In the genomic region with DNA sequence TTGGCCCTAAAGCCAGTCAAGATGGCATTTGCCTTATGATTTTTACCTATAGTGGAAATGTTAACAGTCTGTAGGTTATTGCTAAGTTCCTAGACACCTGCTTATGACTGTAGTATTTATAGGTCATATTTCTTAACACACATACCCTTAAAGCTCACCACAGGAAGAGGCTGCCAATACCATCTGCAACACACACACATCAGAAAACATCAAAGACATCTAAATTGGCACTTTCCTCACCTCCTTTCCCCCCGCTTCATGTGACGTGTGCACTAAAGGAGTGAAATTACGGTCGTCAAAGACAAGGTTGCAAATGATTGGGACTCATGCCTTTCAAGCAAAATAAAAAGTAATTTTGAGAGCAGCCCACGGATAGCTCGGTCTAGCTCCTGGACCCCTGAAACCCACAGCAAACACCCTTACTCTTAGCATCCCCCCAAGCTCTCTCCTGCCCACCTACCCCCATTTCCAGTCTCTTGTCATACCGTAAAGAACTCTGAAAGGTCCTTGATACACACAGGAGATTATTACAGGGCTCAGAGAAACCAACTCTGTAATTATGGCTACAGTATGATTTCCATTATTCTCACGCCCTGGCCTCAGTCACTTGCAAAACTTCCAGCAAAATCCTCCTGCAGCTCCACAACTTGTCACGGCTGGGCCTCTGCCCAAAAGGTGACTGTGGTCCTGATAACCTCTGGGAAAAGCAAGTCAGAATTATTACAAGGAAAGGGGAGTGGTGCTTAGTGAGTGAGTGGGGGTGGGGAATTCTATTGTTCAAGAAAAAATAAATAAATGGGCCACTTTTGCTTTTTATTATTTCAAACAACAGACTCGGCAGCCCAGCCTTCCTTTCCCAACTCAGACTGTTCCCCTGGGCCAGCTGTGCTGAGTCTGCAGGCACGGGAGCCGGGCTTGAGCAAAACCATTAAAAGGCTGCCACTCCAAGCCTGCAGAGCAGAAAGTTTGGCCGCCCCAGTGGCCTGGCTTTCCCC, we compare ENCODE assay signal across 12 cellular contexts.
DNase-seq lines count a peak whose midpoint lies in the region; ATAC-seq and TF ChIP-seq lines count a peak whose summit lies in the region.
"Had no signal": no experiment of that assay in that cellular context is flagged by ENCODE, and none has a peak within 500 bp of the region (broad histone marks: within the 10 kb centered on the region; RNA-seq: fewer than 3 reads in every experiment).

No MANE protein-coding gene starts in this region.

- no peak for TF ChIP-seq CTCF in fibroblast of pulmonary artery (IDR thresholded peaks at IDR 0.05; ENCODE audit: low read length, missing control alignments)

- H3K4me3 ChIP-seq in fibroblast of pulmonary artery (replicated peaks; ENCODE audit: low read depth, low read length): no peak overlapping the region
- H3K4me3 ChIP-seq: esophagus squamous epithelium, suprapubic skin had no signal

- ATAC-seq in HG02973 (IDR thresholded peaks at IDR 0.05; ENCODE audit: unreplicated experiment): no peak
- no peak for ATAC-seq in HG02588 (IDR thresholded peaks at IDR 0.05; ENCODE audit: unreplicated experiment)

- CTCF ChIA-PET in HEK293T (lab: Yijun Ruan, JAX): no interaction called here

- POLR2A ChIA-PET in HEK293T (lab: Yijun Ruan, JAX): no interaction called here

- peak; percentile 30 for DNase-seq in HEK293T (ENCODE audit: extremely low spot score)
- peak; percentile 18 for DNase-seq in activated CD4-positive, alpha-beta T cell treated with anti-CD3 and anti-CD28 coated beads, Interleukin-2, amount 50 U/mL, for 1 hour
- DNase-seq in fibroblast of pulmonary artery (ENCODE audit: low read depth): peak; percentile 79
- peak; percentile 80 for DNase-seq in pulmonary artery endothelial cell (ENCODE audit: low read depth, low spot score)
- no peak for DNase-seq in C1 segment of cervical spinal cord (lab: John Stamatoyannopoulos, UW)
- no peak for DNase-seq in NOMO-1 treated with dmso at 0.1 percent for 144 hours (lab: John Stamatoyannopoulos, UW; ENCODE audit: unreplicated experiment)
- DNase-seq: EL, esophagus squamous epithelium, HCEC 1CT had no signal

TF ChIP-seq in HEK293T, 16 proteins besides CTCF, POLR2A, EP300 and RAD21:
- TF ChIP-seq FOXA1 (IDR thresholded peaks at IDR 0.05) (no peak), ZNF384 (IDR thresholded peaks at IDR 0.05) (no peak), FOXM1 (IDR thresholded peaks at IDR 0.05; ENCODE audit: borderline replicate concordance) (no peak), SUZ12 (IDR thresholded peaks at IDR 0.05) (no peak), BHLHE40 (IDR thresholded peaks at IDR 0.05; ENCODE audit: borderline replicate concordance) (no peak), ARNT (IDR thresholded peaks at IDR 0.05) (no peak), ELF4 (IDR thresholded peaks at IDR 0.05) (no peak), TARDBP (IDR thresholded peaks at IDR 0.05) (no peak), NFRKB (IDR thresholded peaks at IDR 0.05) (no peak), LEF1 (IDR thresholded peaks at IDR 0.05; ENCODE audit: borderline replicate concordance) (no peak), HDGF (IDR thresholded peaks at IDR 0.05; ENCODE audit: borderline replicate concordance) (no peak), SP1 (IDR thresholded peaks at IDR 0.05) (no peak)
- TF ChIP-seq, protein P1, sequence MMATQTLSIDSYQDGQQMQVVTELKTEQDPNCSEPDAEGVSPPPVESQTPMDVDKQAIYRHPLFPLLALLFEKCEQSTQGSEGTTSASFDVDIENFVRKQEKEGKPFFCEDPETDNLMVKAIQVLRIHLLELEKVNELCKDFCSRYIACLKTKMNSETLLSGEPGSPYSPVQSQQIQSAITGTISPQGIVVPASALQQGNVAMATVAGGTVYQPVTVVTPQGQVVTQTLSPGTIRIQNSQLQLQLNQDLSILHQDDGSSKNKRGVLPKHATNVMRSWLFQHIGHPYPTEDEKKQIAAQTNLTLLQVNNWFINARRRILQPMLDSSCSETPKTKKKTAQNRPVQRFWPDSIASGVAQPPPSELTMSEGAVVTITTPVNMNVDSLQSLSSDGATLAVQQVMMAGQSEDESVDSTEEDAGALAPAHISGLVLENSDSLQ (IDR thresholded peaks at IDR 0.05): no peak

Comparison
In these comparisons a context has a peak if more than half of its experiments do, and no peak if none do; other contexts are left out.
1. DNase-seq: peak in HEK293T (single experiment), activated CD4-positive, alpha-beta T cell treated with anti-CD3 and anti-CD28 coated beads, Interleukin-2, amount 50 U/mL, for 1 hour (single experiment), fibroblast of pulmonary artery (single experiment) and pulmonary artery endothelial cell (single experiment); none in C1 segment of cervical spinal cord (0 of 14) and NOMO-1 treated with dmso at 0.1 percent for 144 hours (single experiment).